In the genomic region with DNA sequence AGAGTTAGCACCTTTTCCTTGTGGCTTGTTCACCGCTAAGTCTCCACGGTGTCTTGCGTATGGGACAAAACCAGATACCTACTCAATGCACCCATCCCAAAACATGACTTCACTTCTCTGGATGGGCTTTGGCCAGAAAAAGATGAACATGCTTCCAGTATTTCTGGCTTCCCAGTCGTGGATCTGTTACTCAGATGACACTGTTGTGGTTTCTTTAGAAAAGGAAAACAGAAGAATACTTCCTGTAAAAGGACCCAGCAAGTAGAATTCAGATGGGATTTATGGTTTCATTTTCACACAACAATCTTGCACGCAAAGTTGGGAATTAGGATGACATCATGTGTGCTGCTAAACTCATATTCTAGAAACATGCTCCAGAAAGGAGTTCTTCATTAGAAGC, we compare ENCODE assay signal across 1 cellular context.
TF ChIP-seq lines count a peak whose summit lies in the region.

No MANE protein-coding gene starts in this region.

TF ChIP-seq in IMR-90, 13 proteins besides CTCF, POLR2A, EP300 and RAD21:
- TF ChIP-seq RFX5 (IDR thresholded peaks at IDR 0.05; ENCODE audit: low read depth, low read length) (no peak), NFE2L2 (IDR thresholded peaks at IDR 0.05; ENCODE audit: low read depth, low read length) (no peak), CEBPB (IDR thresholded peaks at IDR 0.05; ENCODE audit: low read depth, low read length) (no peak), FOS (IDR thresholded peaks at IDR 0.05; ENCODE audit: low read depth, low read length) (no peak), MXI1 (IDR thresholded peaks at IDR 0.05; ENCODE audit: borderline replicate concordance, low read depth, low read length) (no peak), BHLHE40 (IDR thresholded peaks at IDR 0.05; ENCODE audit: low read depth, low read length) (no peak), CHD1 (IDR thresholded peaks at IDR 0.05; ENCODE audit: low read depth, low read length) (no peak), SMC3 (IDR thresholded peaks at IDR 0.05; ENCODE audit: low read depth, low read length) (no peak), MAZ (IDR thresholded peaks at IDR 0.05; ENCODE audit: borderline replicate concordance, low read depth, low read length) (no peak), MAFK (IDR thresholded peaks at IDR 0.05; ENCODE audit: low read depth, low read length) (no peak), RCOR1 (IDR thresholded peaks at IDR 0.05; ENCODE audit: insufficient replicate concordance, low read length) (no peak)
- TF ChIP-seq, protein P1, sequence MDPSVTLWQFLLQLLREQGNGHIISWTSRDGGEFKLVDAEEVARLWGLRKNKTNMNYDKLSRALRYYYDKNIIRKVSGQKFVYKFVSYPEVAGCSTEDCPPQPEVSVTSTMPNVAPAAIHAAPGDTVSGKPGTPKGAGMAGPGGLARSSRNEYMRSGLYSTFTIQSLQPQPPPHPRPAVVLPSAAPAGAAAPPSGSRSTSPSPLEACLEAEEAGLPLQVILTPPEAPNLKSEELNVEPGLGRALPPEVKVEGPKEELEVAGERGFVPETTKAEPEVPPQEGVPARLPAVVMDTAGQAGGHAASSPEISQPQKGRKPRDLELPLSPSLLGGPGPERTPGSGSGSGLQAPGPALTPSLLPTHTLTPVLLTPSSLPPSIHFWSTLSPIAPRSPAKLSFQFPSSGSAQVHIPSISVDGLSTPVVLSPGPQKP (IDR thresholded peaks at IDR 0.05; ENCODE audit: borderline replicate concordance, low read depth, low read length) = no peak
- TF ChIP-seq, protein P2, sequence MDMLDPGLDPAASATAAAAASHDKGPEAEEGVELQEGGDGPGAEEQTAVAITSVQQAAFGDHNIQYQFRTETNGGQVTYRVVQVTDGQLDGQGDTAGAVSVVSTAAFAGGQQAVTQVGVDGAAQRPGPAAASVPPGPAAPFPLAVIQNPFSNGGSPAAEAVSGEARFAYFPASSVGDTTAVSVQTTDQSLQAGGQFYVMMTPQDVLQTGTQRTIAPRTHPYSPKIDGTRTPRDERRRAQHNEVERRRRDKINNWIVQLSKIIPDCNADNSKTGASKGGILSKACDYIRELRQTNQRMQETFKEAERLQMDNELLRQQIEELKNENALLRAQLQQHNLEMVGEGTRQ (IDR thresholded peaks at IDR 0.05; ENCODE audit: low read depth, low read length) = no peak
